In the genomic region with DNA sequence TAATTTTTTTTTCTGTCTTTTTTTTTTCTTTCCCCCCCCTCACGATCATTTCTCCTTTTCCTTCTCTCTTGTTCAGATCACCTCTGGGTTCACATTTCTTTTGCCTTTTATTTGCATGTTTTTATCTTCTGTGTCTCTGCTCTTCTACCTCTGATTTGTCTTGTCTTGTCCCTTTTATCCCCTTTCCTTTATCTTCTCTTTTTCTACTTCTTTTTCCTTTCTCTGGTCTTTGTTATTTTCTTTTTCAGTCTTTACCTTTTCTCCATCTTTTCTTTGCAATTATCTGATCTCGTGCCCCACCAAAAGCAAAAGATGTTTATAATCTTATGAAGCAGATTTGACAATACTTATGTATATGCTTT, we compare ENCODE assay signal across 25 cellular contexts.
A peak's percentile ranks its signal among the peaks of the same experiment; 100 is the strongest.
DNase-seq lines count a peak whose midpoint lies in the region; ATAC-seq, FAIRE-seq and TF ChIP-seq lines count a peak whose summit lies in the region.
"Had no signal": no experiment of that assay in that cellular context is flagged by ENCODE, and none has a peak within 500 bp of the region (broad histone marks: within the 10 kb centered on the region; RNA-seq: fewer than 3 reads in every experiment).

No MANE protein-coding gene starts in this region.

- H3K36me3 Mint-ChIP-seq in CD14-positive monocyte: no peaks in the 10 kb centered on the region

- peaks cover 0 to 3% (median 3%) of the 10 kb centered on the region in 3 donors for H3K27me3 Mint-ChIP-seq in CD14-positive monocyte (ENCODE audit: low read depth in 3 of 3)

- intact Hi-C loops in CD14-positive monocyte (cut with micrococcal nuclease) (no loop called here), K562 (cut with micrococcal nuclease) (no loop called here)

- in situ Hi-C loops in K562 (cut with MboI): no loop called here

- TF ChIP-seq EP300 in K562 (IDR thresholded peaks at IDR 0.05; ENCODE audit: low read length) (no peak), tibial nerve (IDR thresholded peaks at IDR 0.05) (no peak)

- no peak overlapping the region for H3K4me3 Mint-ChIP-seq in CD14-positive monocyte
- H3K4me3 Mint-ChIP-seq: neural crest cell had no signal

- H3K27ac Mint-ChIP-seq in CD14-positive monocyte: peak overlapping the region; percentile 0 to 81 (median 56)

- H3K4me3 ChIP-seq in DND-41 (ENCODE audit: low read depth in 1 of 2, low read length in 2 of 2): no peak overlapping the region
- no peak overlapping the region for H3K4me3 ChIP-seq in K562
- no peak overlapping the region for H3K4me3 ChIP-seq in parathyroid adenoma (ENCODE audit: low read depth, low read length)
- no peak overlapping the region for H3K4me3 ChIP-seq in tibial nerve
- H3K4me3 ChIP-seq: gastroesophageal sphincter, lower lobe of right lung, MG63, prostate gland, suprapubic skin had no signal

- H2AFZ ChIP-seq in DND-41 (ENCODE audit: low read depth, low read length): peak overlapping the region; percentile 11; the same call in 1 of the 2 replicates
- H2AFZ ChIP-seq in K562 (ENCODE audit: low read depth, low read length): peak overlapping the region; percentile 60; the same call in 1 of the 2 replicates
- peak overlapping the region; percentile 28 for H2AFZ ChIP-seq in parathyroid adenoma

- no peaks in the 10 kb centered on the region for H3K4me1 ChIP-seq in DND-41 (ENCODE audit: insufficient read depth, low read length)
- no peaks in the 10 kb centered on the region for H3K4me1 ChIP-seq in K562 (replicated peaks in 1 of 2; ENCODE audit: control insufficient read depth in 2 of 2, insufficient read depth in 2 of 2, low read length in 2 of 2)
- peaks cover 14% of the 10 kb centered on the region for H3K4me1 ChIP-seq in parathyroid adenoma
- peaks cover 0 to 27% (median 0%) of the 10 kb centered on the region in 4 donors for H3K4me1 ChIP-seq in tibial nerve
- H3K4me1 ChIP-seq: lower lobe of right lung, prostate gland had no signal

- no peaks in the 10 kb centered on the region for H3K79me2 ChIP-seq in DND-41 (ENCODE audit: insufficient read depth, low read length)
- H3K79me2 ChIP-seq in K562 (ENCODE audit: control insufficient read depth, insufficient read depth, low read length): no peaks in the 10 kb centered on the region
- no peaks in the 10 kb centered on the region for H3K79me2 ChIP-seq in parathyroid adenoma

- H3K9me3 ChIP-seq in DND-41 (ENCODE audit: insufficient read depth, low read length, severe bottlenecking): no peaks in the 10 kb centered on the region
- H3K9me3 ChIP-seq in K562 (replicated peaks; ENCODE audit: control insufficient read depth, insufficient read depth, low read depth, low read length): no peaks in the 10 kb centered on the region
- H3K9me3 ChIP-seq in parathyroid adenoma (ENCODE audit: control insufficient read depth, low read length): no peaks in the 10 kb centered on the region
- H3K9me3 ChIP-seq in tibial nerve: peaks cover 0 to 2% (median 0%) of the 10 kb centered on the region in 4 donors
- H3K9me3 ChIP-seq: gastroesophageal sphincter, lower lobe of right lung, MG63, prostate gland, suprapubic skin had no signal

- no peak for ATAC-seq in DND-41 (ENCODE audit: insufficient read depth, low read depth)
- no peak for ATAC-seq in K562

- H4K20me1 ChIP-seq in DND-41 (ENCODE audit: insufficient read depth, low read length) (no peaks in the 10 kb centered on the region), K562 (replicated peaks; ENCODE audit: control insufficient read depth, insufficient read depth, low read length) (no peaks in the 10 kb centered on the region)

- H3K9me3 Mint-ChIP-seq in CD14-positive monocyte: peaks cover 2 to 7% (median 5%) of the 10 kb centered on the region in 7 donors
- H3K9me3 Mint-ChIP-seq: neural crest cell had no signal

- no peaks in the 10 kb centered on the region for H3K36me3 ChIP-seq in DND-41 (ENCODE audit: insufficient read depth, low read length)
- H3K36me3 ChIP-seq in K562 (ENCODE audit: control insufficient read depth, insufficient read depth, low read length): no peaks in the 10 kb centered on the region
- H3K36me3 ChIP-seq in parathyroid adenoma (ENCODE audit: control insufficient read depth, insufficient read depth, low read length): peaks cover 2% of the 10 kb centered on the region
- no peaks in the 10 kb centered on the region for H3K36me3 ChIP-seq in tibial nerve
- H3K36me3 ChIP-seq: gastroesophageal sphincter, lower lobe of right lung, MG63, prostate gland, suprapubic skin had no signal

- CTCF ChIA-PET in K562 (lab: Yijun Ruan, JAX; ENCODE audit: low intra/inter-chr PET ratio): no interaction called here

- TF ChIP-seq POLR2A in K562 (conservative IDR thresholded peaks at IDR 0.05) (no peak), tibial nerve (IDR thresholded peaks at IDR 0.05) (no peak)

- peaks cover 16% of the 10 kb centered on the region for H3K4me1 Mint-ChIP-seq in CD14-positive monocyte
- H3K4me1 Mint-ChIP-seq: neural crest cell had no signal

- no peak for FAIRE-seq in K562 (lab: Jason Lieb, UNC)
- FAIRE-seq: endometrium had no signal

- no peak for TF ChIP-seq RAD21 in K562 (CRISPR knock-in tag; conservative IDR thresholded peaks at IDR 0.05 in 1 of 2, IDR thresholded peaks at IDR 0.05 in 1 of 2)

- BruUV-seq in K562 (replicated peaks; lab: Mats Ljungman, UMichigan): no TSS peak

- H3K4me2 ChIP-seq in DND-41 (ENCODE audit: insufficient read depth, low read length) (no peak overlapping the region), K562 (ENCODE audit: insufficient read depth, low read length) (no peak overlapping the region), parathyroid adenoma (ENCODE audit: low read length) (no peak overlapping the region)

- POLR2A ChIA-PET in K562 (lab: Yijun Ruan, JAX): no interaction called here

- H3K27me3 ChIP-seq in DND-41 (ENCODE audit: insufficient read depth, low read length, poor library complexity) (no peaks in the 10 kb centered on the region), K562 (ENCODE audit: control insufficient read depth in 2 of 2, insufficient read depth in 2 of 2, low read length in 2 of 2) (no peaks in the 10 kb centered on the region), parathyroid adenoma (ENCODE audit: control insufficient read depth, insufficient read depth, low read length) (no peaks in the 10 kb centered on the region), tibial nerve (no peaks in the 10 kb centered on the region)
- H3K27me3 ChIP-seq: gastroesophageal sphincter, MG63, suprapubic skin had no signal

- H3K27ac ChIP-seq in DND-41 (ENCODE audit: low read length): no peak overlapping the region
- no peak overlapping the region for H3K27ac ChIP-seq in K562 (ENCODE audit: extremely low read depth, low read depth, low read length)
- H3K27ac ChIP-seq in parathyroid adenoma: no peak overlapping the region
- peak overlapping the region in 2 of 4 donors; percentile 68 to 71 for H3K27ac ChIP-seq in tibial nerve
- H3K27ac ChIP-seq: lower lobe of right lung, prostate gland, suprapubic skin had no signal

- no peak overlapping the region for H3K9ac ChIP-seq in DND-41 (ENCODE audit: low read depth, low read length)
- no peak overlapping the region for H3K9ac ChIP-seq in K562 (ENCODE audit: insufficient read depth in 1 of 2, low read depth in 2 of 2, low read length in 2 of 2)
- no peak overlapping the region for H3K9ac ChIP-seq in parathyroid adenoma

- 20% methylated on average over 1 of the region's 2 CpGs for WGBS in K562 (ENCODE audit: insufficient coverage, low coverage, missing lambda C conversion rate)
- WGBS in tibial nerve, 2 donors: 83 to 86% methylated on average over 2 of the region's 2 CpGs

- no peak for DNase-seq in CD14-positive monocyte (ENCODE audit: low spot score)
- DNase-seq in DND-41: no peak
- no peak for DNase-seq in K562 (ENCODE audit: extremely low read depth in 1 of 4, low spot score in 3 of 4)
- no peak for DNase-seq in NCI-H748 treated with DMSO at 0.1 percent for 48 hours (lab: John Stamatoyannopoulos, UW)
- no peak for DNase-seq in tibial nerve (ENCODE audit: low spot score in 2 of 2)
- DNase-seq in iPS-NIHi11 (ENCODE audit: low spot score): no peak
- DNase-seq: activated CD4-positive, alpha-beta T cell treated with anti-CD3 and anti-CD28 coated beads, Interleukin-2, amount 50 U/mL, for 48 hours; activated CD4-positive, CD25-positive, alpha-beta regulatory T cell; activated gamma-delta T cell; AML-193; amniotic stem cell; hypothalamus; islet precursor cell; MG63; NCI-H1436; NCI-H510A; SHP77 treated with DMSO at 0.1 percent for 48 hours; SW 1271 had no signal

- TF ChIP-seq CTCF in CD14-positive monocyte (IDR thresholded peaks at IDR 0.05) (no peak), DND-41 (IDR thresholded peaks at IDR 0.05; ENCODE audit: borderline replicate concordance, extremely low read depth, low read length, poor library complexity, severe bottlenecking) (no peak), K562 (IDR thresholded peaks at IDR 0.05 in 2 of 3, conservative IDR thresholded peaks at IDR 0.05 in 1 of 3; ENCODE audit: insufficient read depth in 2 of 3, low read depth in 1 of 3, low read length in 3 of 3) (no peak), parathyroid adenoma (IDR thresholded peaks at IDR 0.05) (no peak), tibial nerve (IDR thresholded peaks at IDR 0.05) (no peak)

- no peaks in the 10 kb centered on the region for H3K9me1 ChIP-seq in K562 (ENCODE audit: control insufficient read depth, insufficient read depth, low read length)

TF ChIP-seq in K562, 482 proteins besides CTCF, POLR2A, EP300 and RAD21 (continues in another document):
- no peak for TF ChIP-seq SNIP1 (IDR thresholded peaks at IDR 0.05; ENCODE audit: low read depth)
- TF ChIP-seq, protein P1, sequence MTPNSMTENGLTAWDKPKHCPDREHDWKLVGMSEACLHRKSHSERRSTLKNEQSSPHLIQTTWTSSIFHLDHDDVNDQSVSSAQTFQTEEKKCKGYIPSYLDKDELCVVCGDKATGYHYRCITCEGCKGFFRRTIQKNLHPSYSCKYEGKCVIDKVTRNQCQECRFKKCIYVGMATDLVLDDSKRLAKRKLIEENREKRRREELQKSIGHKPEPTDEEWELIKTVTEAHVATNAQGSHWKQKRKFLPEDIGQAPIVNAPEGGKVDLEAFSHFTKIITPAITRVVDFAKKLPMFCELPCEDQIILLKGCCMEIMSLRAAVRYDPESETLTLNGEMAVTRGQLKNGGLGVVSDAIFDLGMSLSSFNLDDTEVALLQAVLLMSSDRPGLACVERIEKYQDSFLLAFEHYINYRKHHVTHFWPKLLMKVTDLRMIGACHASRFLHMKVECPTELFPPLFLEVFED (CRISPR knock-in tag; conservative IDR thresholded peaks at IDR 0.05): 0 out of 2 replicates have a peak, but pooled peaks have one; percentile 20
- TF ChIP-seq, protein P2, sequence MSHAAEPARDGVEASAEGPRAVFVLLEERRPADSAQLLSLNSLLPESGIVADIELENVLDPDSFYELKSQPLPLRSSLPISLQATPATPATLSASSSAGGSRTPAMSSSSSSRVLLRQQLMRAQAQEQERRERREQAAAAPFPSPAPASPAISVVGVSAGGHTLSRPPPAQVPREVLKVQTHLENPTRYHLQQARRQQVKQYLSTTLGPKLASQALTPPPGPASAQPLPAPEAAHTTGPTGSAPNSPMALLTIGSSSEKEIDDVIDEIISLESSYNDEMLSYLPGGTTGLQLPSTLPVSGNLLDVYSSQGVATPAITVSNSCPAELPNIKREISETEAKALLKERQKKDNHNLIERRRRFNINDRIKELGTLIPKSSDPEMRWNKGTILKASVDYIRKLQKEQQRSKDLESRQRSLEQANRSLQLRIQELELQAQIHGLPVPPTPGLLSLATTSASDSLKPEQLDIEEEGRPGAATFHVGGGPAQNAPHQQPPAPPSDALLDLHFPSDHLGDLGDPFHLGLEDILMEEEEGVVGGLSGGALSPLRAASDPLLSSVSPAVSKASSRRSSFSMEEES (CRISPR knock-in tag; IDR thresholded peaks at IDR 0.05): no peak
